ENCODE assay signal across 1 cellular context in genomic region chr5:40833712-40834229, GRCh38.
A peak's percentile ranks its signal among the peaks of the same experiment; 100 is the strongest.
TF ChIP-seq lines count a peak whose summit lies in the region.

No MANE protein-coding gene starts in this region.

TF ChIP-seq in H1, 55 proteins besides CTCF, POLR2A, EP300 and RAD21 (continued from another document):
- TF ChIP-seq MAFK (IDR thresholded peaks at IDR 0.05; ENCODE audit: low read depth, low read length): no peak
- TF ChIP-seq EGR1 (IDR thresholded peaks at IDR 0.05; ENCODE audit: borderline replicate concordance, low read depth, low read length): no peak
- peak; percentile 10; the same call in 1 of the 2 replicates for TF ChIP-seq SP1 (IDR thresholded peaks at IDR 0.05; ENCODE audit: low read depth, low read length)
